1 cellular context compared by ENCODE assay signal in genomic region chr12:123365141-123365917, GRCh38.
TF ChIP-seq lines count a peak whose summit lies in the region.

No MANE protein-coding gene starts in this region.

TF ChIP-seq in HepG2, 621 proteins besides CTCF, POLR2A, EP300 and RAD21 (continued from another document and continues in another):
- no peak for TF ChIP-seq SKIL (CRISPR knock-in tag; IDR thresholded peaks at IDR 0.05; ENCODE audit: borderline replicate concordance)
- no peak; the same call in 1 of the 2 replicates for TF ChIP-seq NAIF1 (CRISPR knock-in tag; IDR thresholded peaks at IDR 0.05; ENCODE audit: borderline replicate concordance)
- 0 out of 2 replicates have a peak, but pooled peaks have one; percentile 30 for TF ChIP-seq HES4 (CRISPR knock-in tag; IDR thresholded peaks at IDR 0.05; ENCODE audit: borderline replicate concordance)
- TF ChIP-seq ARNTL (CRISPR knock-in tag; IDR thresholded peaks at IDR 0.05): no peak
- TF ChIP-seq IRX3 (CRISPR knock-in tag; IDR thresholded peaks at IDR 0.05; ENCODE audit: borderline replicate concordance, low read depth): no peak; the same call in 1 of the 2 replicates
- no peak for TF ChIP-seq ZNF75D (CRISPR knock-in tag; IDR thresholded peaks at IDR 0.05; ENCODE audit: borderline replicate concordance)
- no peak for TF ChIP-seq ATF1 (CRISPR knock-in tag; IDR thresholded peaks at IDR 0.05)
- no peak for TF ChIP-seq PLSCR1 (CRISPR knock-in tag; IDR thresholded peaks at IDR 0.05; ENCODE audit: borderline replicate concordance)
- TF ChIP-seq NFYC (CRISPR knock-in tag; IDR thresholded peaks at IDR 0.05): no peak
- TF ChIP-seq AKNA (CRISPR knock-in tag; IDR thresholded peaks at IDR 0.05; ENCODE audit: borderline replicate concordance): peak; percentile 80; the same call in 1 of the 2 replicates
- TF ChIP-seq KDM2A (CRISPR knock-in tag; IDR thresholded peaks at IDR 0.05; ENCODE audit: borderline replicate concordance, low read depth): peak; percentile 52
- peak; percentile 37; the same call in 1 of the 2 replicates for TF ChIP-seq SNAPC2 (CRISPR knock-in tag; IDR thresholded peaks at IDR 0.05)
- TF ChIP-seq ZNF496 (CRISPR knock-in tag; IDR thresholded peaks at IDR 0.05; ENCODE audit: insufficient replicate concordance): no peak
- no peak for TF ChIP-seq ZBTB14 (CRISPR knock-in tag; IDR thresholded peaks at IDR 0.05)
- no peak for TF ChIP-seq CEBPZ (IDR thresholded peaks at IDR 0.05; ENCODE audit: low read length)
- TF ChIP-seq ZSCAN25 (CRISPR knock-in tag; IDR thresholded peaks at IDR 0.05): 0 out of 2 replicates have a peak, but pooled peaks have one; percentile 40
- 0 out of 2 replicates have a peak, but pooled peaks have one; percentile 64 for TF ChIP-seq ZNF224 (CRISPR knock-in tag; IDR thresholded peaks at IDR 0.05)
- peak; percentile 36; the same call in 1 of the 2 replicates for TF ChIP-seq CREM (IDR thresholded peaks at IDR 0.05)
- TF ChIP-seq CREM (CRISPR knock-in tag; IDR thresholded peaks at IDR 0.05): no peak
- TF ChIP-seq ZNF549 (CRISPR knock-in tag; IDR thresholded peaks at IDR 0.05): 0 out of 2 replicates have a peak, but pooled peaks have one; percentile 28
- no peak for TF ChIP-seq CBX2 (IDR thresholded peaks at IDR 0.05; ENCODE audit: low read depth, low read length)
- TF ChIP-seq CBX2 (CRISPR knock-in tag; IDR thresholded peaks at IDR 0.05; ENCODE audit: low read depth): no peak
- TF ChIP-seq TBP (CRISPR knock-in tag; IDR thresholded peaks at IDR 0.05): no peak
- TF ChIP-seq RARA (CRISPR knock-in tag; IDR thresholded peaks at IDR 0.05): 0 out of 2 replicates have a peak, but pooled peaks have one; percentile 34
- no peak for TF ChIP-seq SRF (IDR thresholded peaks at IDR 0.05; ENCODE audit: low read depth, low read length)
- no peak for TF ChIP-seq ZSCAN31 (CRISPR knock-in tag; IDR thresholded peaks at IDR 0.05; ENCODE audit: low read depth)
- no peak for TF ChIP-seq ZNF7 (CRISPR knock-in tag; IDR thresholded peaks at IDR 0.05)
- TF ChIP-seq AHR (CRISPR knock-in tag; IDR thresholded peaks at IDR 0.05): no peak
- TF ChIP-seq NFYB (CRISPR knock-in tag; IDR thresholded peaks at IDR 0.05): peak; percentile 14; the same call in 1 of the 2 replicates
- peak; percentile 66; the same call in 1 of the 2 replicates for TF ChIP-seq ZFP90 (CRISPR knock-in tag; IDR thresholded peaks at IDR 0.05; ENCODE audit: borderline replicate concordance)
- no peak; the same call in 1 of the 2 replicates for TF ChIP-seq CSRNP1 (CRISPR knock-in tag; IDR thresholded peaks at IDR 0.05)
- peak; percentile 83 for TF ChIP-seq SAP130 (CRISPR knock-in tag; IDR thresholded peaks at IDR 0.05; ENCODE audit: low read depth)
- TF ChIP-seq ZNF34 (CRISPR knock-in tag; IDR thresholded peaks at IDR 0.05; ENCODE audit: borderline replicate concordance): no peak
- no peak for TF ChIP-seq DPF2 (CRISPR knock-in tag; IDR thresholded peaks at IDR 0.05; ENCODE audit: borderline replicate concordance, low read depth)
- TF ChIP-seq ZNF530 (CRISPR knock-in tag; IDR thresholded peaks at IDR 0.05; ENCODE audit: low read depth): no peak
- TF ChIP-seq TSC22D2 (CRISPR knock-in tag; IDR thresholded peaks at IDR 0.05; ENCODE audit: borderline replicate concordance): no peak; the same call in 1 of the 2 replicates
- TF ChIP-seq HNF1B (CRISPR knock-in tag; IDR thresholded peaks at IDR 0.05): peak; percentile 83
- TF ChIP-seq RARG (CRISPR knock-in tag; IDR thresholded peaks at IDR 0.05; ENCODE audit: low read depth): no peak
- TF ChIP-seq FIP1L1 (IDR thresholded peaks at IDR 0.05; ENCODE audit: borderline replicate concordance, insufficient read depth, low read depth, low read length): peak; percentile 76; the same call in 1 of the 2 replicates
- no peak for TF ChIP-seq MAF1 (CRISPR knock-in tag; IDR thresholded peaks at IDR 0.05; ENCODE audit: borderline replicate concordance)
- TF ChIP-seq LRRFIP1 (CRISPR knock-in tag; conservative IDR thresholded peaks at IDR 0.05): no peak
- TF ChIP-seq ZFP36 (IDR thresholded peaks at IDR 0.05; ENCODE audit: borderline replicate concordance, low read depth, low read length, partially characterized antibody): no peak
- no peak for TF ChIP-seq PITX1 (CRISPR knock-in tag; IDR thresholded peaks at IDR 0.05)
